Comparison of ENCODE assay signal across 1 cellular context in genomic region chr5:368162-369084, GRCh38.
TF ChIP-seq lines count a peak whose summit lies in the region.

No MANE protein-coding gene starts in this region.

TF ChIP-seq in K562, 482 proteins besides CTCF, POLR2A, EP300 and RAD21 (continued from another document):
- TF ChIP-seq MGA (IDR thresholded peaks at IDR 0.05), result no peak
